27 cellular contexts compared by ENCODE assay signal in genomic region chr10:58330397-58330796, GRCh38.
"Had no signal": no experiment of that assay in that cellular context is flagged by ENCODE, and none has a peak within 500 bp of the region (broad histone marks: within the 10 kb centered on the region; RNA-seq: fewer than 3 reads in every experiment).

No MANE protein-coding gene starts in this region.

- H3K4me3 ChIP-seq: lower lobe of right lung, right atrium auricular region, right lobe of liver, smooth muscle cell, stomach, testis, thyroid gland, transverse colon, upper lobe of left lung, vagina had no signal

- H3K9me3 ChIP-seq: lower lobe of right lung, right atrium auricular region, right lobe of liver, stomach, testis, thyroid gland, transverse colon, upper lobe of left lung, vagina had no signal

- H3K4me3 Mint-ChIP-seq: naive thymus-derived CD8-positive, alpha-beta T cell; nephron; neural crest cell; stimulated activated naive B cell treated with anti-CD40 and anti-IgM and Interleukin-4, amounts not matched to agents 10 μg/mL and 1 μg/mL and 100 μg/mL, for 72 hours had no signal

- H3K27me3 ChIP-seq: right atrium auricular region, right lobe of liver, testis, thyroid gland, transverse colon, upper lobe of left lung, vagina had no signal

- H3K4me1 ChIP-seq: right lobe of liver, thyroid gland, vagina had no signal

- DNase-seq: hippocampal formation; kidney glomerular epithelial cell; left cardiac atrium; left ventricle myocardium superior; lower lobe of right lung; mammary epithelial cell; mesenchymal stem cell; naive thymus-derived CD8-positive, alpha-beta T cell; occipital lobe; right lobe of liver; stimulated activated CD4-positive, alpha-beta T cell treated with anti-CD3 and anti-CD28 coated beads, Interleukin-12 subunit alpha, Interleukin-12 subunit beta, amount 100 ng/mL, for 4 hours; stimulated activated CD4-positive, alpha-beta T cell treated with anti-CD3 and anti-CD28 coated beads, Interleukin-15, amount 100 ng/mL, for 24 hours; stimulated activated CD4-positive, alpha-beta T cell treated with anti-CD3 and anti-CD28 coated beads, Interleukin-2, amount 100 ng/mL, for 24 hours; stimulated activated CD4-positive, alpha-beta T cell treated with anti-CD3 and anti-CD28 coated beads, Interleukin-4, amount 100 ng/mL, for 1 hour; stimulated activated naive B cell treated with anti-CD40 and anti-IgM and Interleukin-4, amounts not matched to agents 10 μg/mL and 1 μg/mL and 100 μg/mL, for 72 hours; stimulated activated naive CD8-positive, alpha-beta T cell treated with anti-CD3 and anti-CD28 coated beads, Interleukin-15, Interleukin-2, amounts not matched to agents 100 U/mL and 50 U/mL, for 24 hours; stomach; testis; thyroid gland; transverse colon; upper lobe of left lung had no signal

- H3K27ac ChIP-seq: lower lobe of right lung, right atrium auricular region, right lobe of liver, stomach, testis, thyroid gland, transverse colon, upper lobe of left lung, vagina had no signal

- H3K9me3 Mint-ChIP-seq: nephron; stimulated activated naive B cell treated with anti-CD40 and anti-IgM and Interleukin-4, amounts not matched to agents 10 μg/mL and 1 μg/mL and 100 μg/mL, for 72 hours had no signal

- H3K36me3 ChIP-seq: lower lobe of right lung, right atrium auricular region, right lobe of liver, stomach, thyroid gland, transverse colon, upper lobe of left lung, vagina had no signal

- H3K36me3 Mint-ChIP-seq: naive thymus-derived CD8-positive, alpha-beta T cell; stimulated activated naive B cell treated with anti-CD40 and anti-IgM and Interleukin-4, amounts not matched to agents 10 μg/mL and 1 μg/mL and 100 μg/mL, for 72 hours had no signal

- H3K4me1 Mint-ChIP-seq: neural crest cell had no signal

- H3K27me3 Mint-ChIP-seq: stimulated activated naive B cell treated with anti-CD40 and anti-IgM and Interleukin-4, amounts not matched to agents 10 μg/mL and 1 μg/mL and 100 μg/mL, for 72 hours had no signal

- H3K27ac Mint-ChIP-seq: naive thymus-derived CD8-positive, alpha-beta T cell; nephron; progenitor cell of endocrine pancreas; stimulated activated naive B cell treated with anti-CD40 and anti-IgM and Interleukin-4, amounts not matched to agents 10 μg/mL and 1 μg/mL and 100 μg/mL, for 72 hours had no signal
